8 cellular contexts compared by ENCODE assay signal in the genomic region with DNA sequence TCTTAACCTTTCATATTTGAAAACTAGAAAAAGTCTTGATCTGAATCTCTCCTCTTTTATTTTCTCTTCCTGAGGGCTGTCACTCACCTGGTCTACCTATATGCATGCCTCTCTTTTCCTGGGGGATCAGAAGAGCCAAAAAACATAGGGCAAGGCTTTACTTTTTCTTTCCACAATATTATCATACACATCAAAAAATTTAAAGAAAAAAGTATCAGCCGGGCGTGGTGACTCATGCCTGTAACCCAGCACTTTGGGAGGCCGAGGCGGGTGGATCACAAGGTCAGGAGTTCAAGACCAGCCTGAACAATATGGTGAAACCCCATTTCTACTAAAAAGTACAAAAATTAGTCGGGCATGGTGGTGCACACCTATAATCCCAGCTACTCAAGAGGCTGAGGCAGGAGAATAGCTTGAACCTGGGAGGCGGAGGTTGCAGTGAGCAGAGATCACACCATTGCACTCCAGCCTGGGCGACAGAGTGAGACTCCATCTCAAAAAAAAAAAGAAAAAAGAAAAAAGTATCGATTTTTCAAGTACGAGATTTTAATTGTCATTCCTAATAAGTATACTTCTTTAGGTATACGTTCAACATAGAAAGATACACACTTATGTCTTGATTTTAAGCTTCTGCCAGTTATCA. TPM values are rescaled to one million over a fixed set of nuclear protein-coding genes. Genes with fewer than 3 reads are reported as not detected.
DNase-seq lines count a peak whose midpoint lies in the region; ATAC-seq, FAIRE-seq and TF ChIP-seq lines count a peak whose summit lies in the region.
"Not testable (repeated sequence)": the region's sequence is repeated elsewhere in the genome, so short reads cannot be mapped to it uniquely, and the experiment has no call there.

No MANE protein-coding gene starts in this region.

- ATAC-seq in stimulated activated effector memory CD8-positive, alpha-beta T cell treated with anti-CD3 and anti-CD28 coated beads, Interleukin-12 subunit alpha, Interleukin-12 subunit beta, amount 100 ng/mL, for 72 hours: not testable (repeated sequence)

- H3K27ac ChIP-seq in ACC112 (ENCODE audit: low read depth, low read length) (peak overlapping the region; percentile 100), HL-60 (replicated peaks) (peak overlapping the region; percentile 79), VCaP (peak overlapping the region; percentile 93), kidney (ENCODE audit: low read depth in 2 of 2, low read length in 2 of 2) (peak overlapping the region; percentile 95 to 100)
- not testable (repeated sequence) for H3K27ac ChIP-seq in neuronal stem cell (replicated peaks; ENCODE audit: low read length)

- intact Hi-C loops in kidney (cut with DNase I): not testable (repeated sequence)

- H2AFZ ChIP-seq in ACC112 (ENCODE audit: low read length, unreplicated experiment) (peak overlapping the region; percentile 76), neuronal stem cell (ENCODE audit: low read length) (peak overlapping the region; percentile 92)

- peak overlapping the region; percentile 88; the same call in 1 of the 2 replicates for H3K4me3 ChIP-seq in ACC112 (ENCODE audit: low read depth, low read length)
- H3K4me3 ChIP-seq in HL-60 (replicated peaks; ENCODE audit: insufficient read depth, low read length); neuronal stem cell (ENCODE audit: low read length in 2 of 2): not testable (repeated sequence)
- peak overlapping the region; percentile 96 for H3K4me3 ChIP-seq in endocrine pancreas (ENCODE audit: control insufficient read depth, insufficient read depth, low read length)
- H3K4me3 ChIP-seq in kidney (ENCODE audit: low read length in 2 of 2): peak overlapping the region in 1 of 2 donors; percentile 75

- not testable (repeated sequence) for H2BK15ac ChIP-seq in neuronal stem cell (ENCODE audit: low read length)

- FAIRE-seq in kidney (lab: Jason Lieb, UNC): not testable (repeated sequence)

- not testable (repeated sequence) for H4K8ac ChIP-seq in neuronal stem cell (ENCODE audit: low read depth, low read length)

- peak overlapping the region; percentile 91 for H3K4me3 Mint-ChIP-seq in stimulated activated effector memory CD8-positive, alpha-beta T cell treated with anti-CD3 and anti-CD28 coated beads, Interleukin-12 subunit alpha, Interleukin-12 subunit beta, amount 100 ng/mL, for 72 hours

- not testable (repeated sequence) for H2BK120ac ChIP-seq in neuronal stem cell (ENCODE audit: low read depth, low read length)

- not testable (repeated sequence) for H3K14ac ChIP-seq in neuronal stem cell (ENCODE audit: low read length)

- no CpG with 5 or more reads among the region's 10 CpGs for WGBS in neuronal stem cell (ENCODE audit: extremely low coverage in 2 of 2, insufficient read length in 2 of 2, insufficient replicate concordance in 1 of 2), 2 donors

- not testable (repeated sequence) for H3K23ac ChIP-seq in neuronal stem cell (ENCODE audit: low read depth, low read length, poor library complexity)

- H3K9me3 Mint-ChIP-seq in stimulated activated effector memory CD8-positive, alpha-beta T cell treated with anti-CD3 and anti-CD28 coated beads, Interleukin-12 subunit alpha, Interleukin-12 subunit beta, amount 100 ng/mL, for 72 hours: not testable (repeated sequence)

- H3K27me3 ChIP-seq in ACC112 (ENCODE audit: insufficient read depth, low read length); HL-60 (ENCODE audit: insufficient read depth, poor library complexity, severe bottlenecking); endocrine pancreas (ENCODE audit: control insufficient read depth, insufficient read depth, low read length); neuronal stem cell (ENCODE audit: control insufficient read depth in 3 of 3, insufficient read depth in 3 of 3, low read depth in 1 of 3, low read length in 3 of 3): not testable (repeated sequence)

- peaks cover 22% of the 10 kb centered on the region for H3K36me3 Mint-ChIP-seq in stimulated activated effector memory CD8-positive, alpha-beta T cell treated with anti-CD3 and anti-CD28 coated beads, Interleukin-12 subunit alpha, Interleukin-12 subunit beta, amount 100 ng/mL, for 72 hours

- H3K4me2 ChIP-seq in neuronal stem cell (ENCODE audit: insufficient read depth, low read length, poor library complexity, severe bottlenecking): not testable (repeated sequence)

- H3K79me1 ChIP-seq in neuronal stem cell (ENCODE audit: low read depth, low read length): not testable (repeated sequence)

- not testable (repeated sequence) for H3K4ac ChIP-seq in neuronal stem cell (ENCODE audit: low read length)

- not testable (repeated sequence) for H2BK12ac ChIP-seq in neuronal stem cell (ENCODE audit: low read length)

- H3K18ac ChIP-seq in neuronal stem cell (ENCODE audit: low read length): not testable (repeated sequence)

- H3K36me3 ChIP-seq in ACC112 (ENCODE audit: insufficient read depth, low read length); endocrine pancreas (ENCODE audit: control insufficient read depth, insufficient read depth, low read length); kidney (ENCODE audit: control insufficient read depth in 1 of 2, insufficient read depth in 2 of 2, low read length in 2 of 2); neuronal stem cell (replicated peaks in 1 of 2; ENCODE audit: control insufficient read depth in 2 of 2, insufficient read depth in 2 of 2, low read length in 2 of 2): not testable (repeated sequence)

- not testable (repeated sequence) for H3K9me3 ChIP-seq in endocrine pancreas (ENCODE audit: control insufficient read depth, low read length); kidney (ENCODE audit: control insufficient read depth in 1 of 2, low read length in 2 of 2); neuronal stem cell (replicated peaks in 1 of 2; ENCODE audit: control insufficient read depth in 2 of 2, insufficient read depth in 1 of 2, low read depth in 1 of 2, low read length in 2 of 2)

- H4K91ac ChIP-seq in neuronal stem cell (ENCODE audit: low read depth, low read length, poor library complexity): not testable (repeated sequence)

- H3K4me1 ChIP-seq in ACC112 (ENCODE audit: control insufficient read depth, insufficient read depth, low read length, unreplicated experiment) (peaks cover 27% of the 10 kb centered on the region), kidney (ENCODE audit: control insufficient read depth in 1 of 2, insufficient read depth in 1 of 2, low read depth in 1 of 2, low read length in 2 of 2) (peaks cover 18% of the 10 kb centered on the region in 2 donors), neuronal stem cell (ENCODE audit: control insufficient read depth in 2 of 2, insufficient read depth in 1 of 2, low read depth in 1 of 2, low read length in 2 of 2) (peaks cover 8 to 16% of the 10 kb centered on the region in 2 donors)
- H3K4me1 ChIP-seq in endocrine pancreas (ENCODE audit: control insufficient read depth, insufficient read depth, low read length): not testable (repeated sequence)

- H3K9ac ChIP-seq in endocrine pancreas (ENCODE audit: control insufficient read depth, insufficient read depth, low read length); neuronal stem cell (ENCODE audit: low read depth, low read length, poor library complexity): not testable (repeated sequence)
- peak overlapping the region in 1 of 2 donors; percentile 97 for H3K9ac ChIP-seq in kidney (ENCODE audit: low read length in 2 of 2)

- not testable (repeated sequence) for DNase-seq in HL-60 (ENCODE audit: low read depth in 1 of 2, low spot score in 1 of 2); kidney; neuronal stem cell (ENCODE audit: low spot score); stimulated activated effector memory CD8-positive, alpha-beta T cell treated with anti-CD3 and anti-CD28 coated beads, Interleukin-12 subunit alpha, Interleukin-12 subunit beta, amount 100 ng/mL, for 72 hours (ENCODE audit: low spot score in 2 of 2)
- peak; percentile 18 for DNase-seq in activated naive CD4-positive, alpha-beta T cell treated with anti-CD3 and anti-CD28 coated beads, Interleukin-2, amount 50 U/mL, for 16 hours

- peaks cover 38% of the 10 kb centered on the region for H3K4me1 Mint-ChIP-seq in stimulated activated effector memory CD8-positive, alpha-beta T cell treated with anti-CD3 and anti-CD28 coated beads, Interleukin-12 subunit alpha, Interleukin-12 subunit beta, amount 100 ng/mL, for 72 hours

- not testable (repeated sequence) for TF ChIP-seq CTCF in HL-60 (IDR thresholded peaks at IDR 0.05; ENCODE audit: insufficient read depth, low read length); VCaP (conservative IDR thresholded peaks at IDR 0.05); kidney (IDR thresholded peaks at IDR 0.05; ENCODE audit: borderline replicate concordance, extremely low read depth, insufficient read depth)

- peak overlapping the region; percentile 97 for H3K27ac Mint-ChIP-seq in stimulated activated effector memory CD8-positive, alpha-beta T cell treated with anti-CD3 and anti-CD28 coated beads, Interleukin-12 subunit alpha, Interleukin-12 subunit beta, amount 100 ng/mL, for 72 hours

- H2AK5ac ChIP-seq in neuronal stem cell (ENCODE audit: low read depth, low read length): not testable (repeated sequence)

- H3K79me2 ChIP-seq in ACC112 (ENCODE audit: control insufficient read depth, insufficient read depth, low read length, unreplicated experiment): peaks cover 30% of the 10 kb centered on the region

- H2BK5ac ChIP-seq in neuronal stem cell (ENCODE audit: low read length): not testable (repeated sequence)

RNA-seq across cellular contexts. Expression of gene SPAG9, which starts 1.9 kb away (rescaled TPM):
- total RNA-seq in kidney: 93.3 TPM
- 15.4 TPM for polyA plus RNA-seq in kidney (ENCODE audit: insufficient read depth, low read depth, low replicate concordance)
- 45.2 TPM for polyA plus RNA-seq in neuronal stem cell (2013, experiment 1 of 2)
- 46.1 TPM for polyA plus RNA-seq in neuronal stem cell (2013, experiment 2 of 2)

RNA-seq across cellular contexts. Expression of gene NME1, which starts 30.8 kb away (rescaled TPM):
- total RNA-seq in kidney: 55.9 TPM
- polyA plus RNA-seq in kidney (ENCODE audit: insufficient read depth, low read depth, low replicate concordance): 112 TPM
- polyA plus RNA-seq in neuronal stem cell (2013, experiment 1 of 2): 128 TPM
- polyA plus RNA-seq in neuronal stem cell (2013, experiment 2 of 2): 125 TPM

RNA-seq across cellular contexts. Expression of gene NME2, which starts 43.6 kb away (rescaled TPM):
- total RNA-seq in kidney: 412 TPM
- polyA plus RNA-seq in kidney (ENCODE audit: insufficient read depth, low read depth, low replicate concordance): 736 TPM
- polyA plus RNA-seq in neuronal stem cell (2013, experiment 1 of 2): 865 TPM
- 884 TPM for polyA plus RNA-seq in neuronal stem cell (2013, experiment 2 of 2)
